In the genomic region with DNA sequence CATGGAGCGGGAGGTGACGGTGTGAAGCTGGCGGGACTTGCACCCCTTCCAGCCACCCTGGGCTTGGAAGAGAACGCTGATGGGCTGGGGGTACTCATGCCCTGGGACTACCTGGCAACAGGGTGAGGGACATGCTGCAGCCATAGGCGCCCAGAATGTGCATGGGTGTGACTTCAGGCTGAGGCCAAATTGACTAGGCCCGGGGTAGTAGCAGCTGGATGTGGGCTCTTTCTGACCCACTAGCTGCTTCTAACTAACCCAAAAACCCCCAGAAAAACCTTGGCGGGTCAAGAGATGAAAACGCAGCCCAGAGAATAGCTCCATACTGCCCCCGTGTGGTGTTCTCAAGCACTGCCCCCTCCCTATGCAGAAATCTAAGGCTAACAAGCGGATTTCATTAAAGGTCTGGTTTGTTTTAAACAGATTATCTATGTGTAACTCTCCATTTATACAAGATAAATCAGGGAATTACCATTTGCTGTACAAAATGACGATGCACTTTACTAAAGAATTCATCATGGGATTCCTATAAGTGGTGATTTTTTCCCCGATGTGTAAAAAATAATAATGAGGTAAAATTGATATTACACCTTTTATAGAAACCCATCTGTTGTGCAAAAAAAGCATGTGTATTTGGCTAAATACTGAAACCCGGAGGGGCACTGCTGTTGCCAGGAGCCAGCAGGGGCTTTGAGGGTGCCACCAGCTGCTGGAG, we compare ENCODE assay signal across 1 cellular context.
TF ChIP-seq lines count a peak whose summit lies in the region.

No MANE protein-coding gene starts in this region.

TF ChIP-seq in HepG2, 621 proteins besides CTCF, POLR2A, EP300 and RAD21:
- TF ChIP-seq SMC3 (IDR thresholded peaks at IDR 0.05; ENCODE audit: low read length) (0 out of 2 replicates have a peak, but pooled peaks have one; percentile 29), KLF16 (CRISPR knock-in tag; IDR thresholded peaks at IDR 0.05) (no peak), STAG1 (CRISPR knock-in tag; IDR thresholded peaks at IDR 0.05) (peak; percentile 35)
